Comparison of ENCODE assay signal across 27 cellular contexts in the genomic region with DNA sequence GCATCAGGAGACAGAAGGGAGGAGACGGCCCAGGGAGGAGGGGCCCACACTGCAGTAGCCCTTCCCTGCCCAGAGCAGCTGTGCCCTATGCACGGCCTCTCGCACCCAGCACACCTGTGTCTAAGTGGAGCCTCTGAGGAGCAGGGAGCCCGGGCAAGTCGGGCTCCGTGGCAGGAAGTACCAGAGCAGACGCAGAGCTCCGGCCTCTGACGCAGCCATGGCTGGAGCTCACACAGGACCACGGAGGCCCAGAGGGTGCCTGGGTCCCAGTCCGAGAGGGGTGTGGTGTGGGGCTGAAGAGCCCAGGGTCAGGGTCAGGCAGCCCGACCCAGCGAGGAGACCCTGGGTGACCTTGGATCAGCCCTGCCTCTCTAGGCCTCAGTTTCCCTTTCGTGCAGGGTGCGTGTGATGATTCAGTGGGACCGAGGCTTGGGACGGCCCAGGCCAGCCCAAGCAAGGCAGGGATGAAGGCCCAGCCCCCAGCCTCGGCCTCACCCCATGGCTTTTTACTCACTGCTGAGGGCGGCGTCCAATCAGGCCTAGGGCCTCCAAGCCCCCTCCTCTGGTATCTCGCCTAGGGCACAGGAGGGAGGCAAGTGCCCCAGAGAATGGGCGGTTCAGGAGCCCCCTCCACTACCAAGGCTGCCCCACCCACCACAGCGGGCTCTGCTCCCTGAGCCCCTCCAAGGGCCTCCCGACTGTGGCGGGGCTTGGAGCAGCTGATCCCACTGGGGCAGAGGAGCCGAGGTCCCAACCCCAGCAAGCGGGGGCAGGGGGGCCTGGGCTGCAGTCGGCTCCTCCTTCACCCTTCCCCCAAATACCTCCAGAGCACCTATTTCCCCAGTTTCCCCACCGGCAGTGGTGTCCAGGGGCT. TPM values are rescaled to one million over a fixed set of nuclear protein-coding genes. Genes with fewer than 3 reads are reported as not detected.
DNase-seq lines count a peak whose midpoint lies in the region; ATAC-seq, FAIRE-seq and TF ChIP-seq lines count a peak whose summit lies in the region.
"Had no signal": no experiment of that assay in that cellular context is flagged by ENCODE, and none has a peak within 500 bp of the region (broad histone marks: within the 10 kb centered on the region; RNA-seq: fewer than 3 reads in every experiment).

No MANE protein-coding gene starts in this region.

- TF ChIP-seq POLR2A in HepG2 (IDR thresholded peaks at IDR 0.05; ENCODE audit: insufficient read depth in 1 of 2, low read depth in 2 of 2, low read length in 2 of 2) (no peak), right lobe of liver (IDR thresholded peaks at IDR 0.05) (no peak)

- H3K79me2 ChIP-seq in HepG2 (ENCODE audit: insufficient read depth, low read length), result no peaks in the 10 kb centered on the region

- H3K27ac Mint-ChIP-seq in chondrocyte (ENCODE audit: unreplicated experiment), result no peak overlapping the region
- H3K27ac Mint-ChIP-seq: CD4-positive, alpha-beta T cell; mesothelial cell of epicardium; natural killer cell had no signal

- TF ChIP-seq EP300 in HepG2 (IDR thresholded peaks at IDR 0.05; ENCODE audit: low read depth in 2 of 2, low read length in 2 of 2) (no peak), HepG2 (CRISPR knock-in tag; IDR thresholded peaks at IDR 0.05; ENCODE audit: borderline replicate concordance) (no peak)

- CTCF ChIA-PET in HepG2 (lab: Yijun Ruan, JAX; ENCODE audit: low intra/inter-chr PET ratio, low total read pairs), result no interaction called here

- H3K9me3 ChIP-seq in HepG2 (ENCODE audit: low read length) (no peaks in the 10 kb centered on the region), right lobe of liver (no peaks in the 10 kb centered on the region), kidney (ENCODE audit: control insufficient read depth in 1 of 2, low read length in 2 of 2) (no peaks in the 10 kb centered on the region)
- H3K9me3 ChIP-seq: suprapubic skin, vagina had no signal

- H3K36me3 ChIP-seq in HepG2 (replicated peaks in 1 of 2; ENCODE audit: control insufficient read depth in 1 of 2, insufficient read depth in 2 of 2, low read length in 2 of 2) (no peaks in the 10 kb centered on the region), right lobe of liver (no peaks in the 10 kb centered on the region), kidney (ENCODE audit: control insufficient read depth in 1 of 2, insufficient read depth in 2 of 2, low read length in 2 of 2) (no peaks in the 10 kb centered on the region)
- H3K36me3 ChIP-seq: suprapubic skin, vagina had no signal

- DNase-seq in HepG2 (ENCODE audit: low spot score) (no peak), right lobe of liver (no peak), NCI-H69 (lab: John Stamatoyannopoulos, UW) (peak; percentile 90), kidney (peak; percentile 79), GOT3 (lab: John Stamatoyannopoulos, UW) (no peak), CD1c-positive myeloid dendritic cell (ENCODE audit: extremely low spot score) (no peak), chondrocyte (ENCODE audit: low spot score) (no peak)
- DNase-seq in NK-92 treated with Interleukin-12 subunit alpha and Interleukin-12 subunit beta, amount 100 ng/mL, for 24 hours (lab: John Stamatoyannopoulos, UW), result no peak
- DNase-seq: activated CD4-positive, alpha-beta T cell treated with anti-CD3 and anti-CD28 coated beads for 4 hours; activated naive CD4-positive, alpha-beta T cell treated with Interleukin-2 at 50 U/mL for 16 hours; activated T-cell treated with anti-CD3 and anti-CD28 coated beads, Interleukin-2, amount 50 U/mL, for 48 hours; CD4-positive, alpha-beta T cell; GF-D8; natural killer cell; NCI-H146; NCI-H2171; NCI-H748 treated with DMSO at 0.1 percent for 48 hours; PC-3; stimulated activated CD4-positive, alpha-beta T cell treated with anti-CD3 and anti-CD28 coated beads, Interleukin-1b, Interleukin-23, amount 100 ng/mL, for 48 hours had no signal

- H4K20me1 ChIP-seq in HepG2 (ENCODE audit: insufficient read depth, low read length), result no peaks in the 10 kb centered on the region

- no TSS peak for BruUV-seq in HepG2 (replicated peaks; lab: Mats Ljungman, UMichigan)

- H3K9ac ChIP-seq in HepG2 (ENCODE audit: insufficient read depth, low read depth, low read length), result no peak overlapping the region
- H3K9ac ChIP-seq in kidney (ENCODE audit: low read length in 2 of 2), result no peak overlapping the region

- POLR2A ChIA-PET in HepG2 (lab: Yijun Ruan, JAX), result no interaction called here

- H3K4me2 ChIP-seq in HepG2 (ENCODE audit: low read depth, low read length), result no peak overlapping the region

- in situ Hi-C loops in HepG2 (cut with HindIII; ENCODE audit: extremely low pct_ligation_motif_present, low pct_unique_long_range_greater_than_20kb), result no loop called here

- H3K4me1 ChIP-seq in HepG2 (ENCODE audit: insufficient read depth, low read length) (peaks cover 61% of the 10 kb centered on the region), right lobe of liver (peaks cover 0 to 83% (median 42%) of the 10 kb centered on the region in 4 donors), kidney (ENCODE audit: control insufficient read depth in 1 of 2, insufficient read depth in 1 of 2, low read depth in 1 of 2, low read length in 2 of 2) (peaks cover 14 to 45% of the 10 kb centered on the region in 2 donors)

- ATAC-seq in HepG2, result no peak
- no peak for ATAC-seq in right lobe of liver
- ATAC-seq: natural killer cell, PC-3 had no signal

- 0% methylated on average over 1 of the region's 29 CpGs for WGBS in HepG2 (ENCODE audit: low lambda C conversion rate)
- 84% methylated on average over 4 of the region's 29 CpGs for WGBS in right lobe of liver (ENCODE audit: insufficient coverage, low coverage, low lambda C conversion rate, missing lambda C conversion rate)

- H3K9me3 Mint-ChIP-seq in chondrocyte (ENCODE audit: low read depth), result no peaks in the 10 kb centered on the region
- H3K9me3 Mint-ChIP-seq: CD4-positive, alpha-beta T cell; mesothelial cell of epicardium; natural killer cell had no signal

- intact Hi-C loops in HepG2 (cut with micrococcal nuclease; ENCODE audit: unreplicated experiment), result loop anchor here (5.0 kb wide), 1 partner anchor 44 kb away; no protein-coding TSS in a partner anchor
- intact Hi-C loops in right lobe of liver (cut with DNase I), result no loop called here
- intact Hi-C loops in kidney (cut with DNase I), result no loop called here

- no peaks in the 10 kb centered on the region for H3K36me3 Mint-ChIP-seq in chondrocyte (ENCODE audit: low read depth)
- H3K36me3 Mint-ChIP-seq: mesothelial cell of epicardium, natural killer cell had no signal

- H3K4me1 Mint-ChIP-seq in chondrocyte (ENCODE audit: low read depth), result no peaks in the 10 kb centered on the region
- H3K4me1 Mint-ChIP-seq: mesothelial cell of epicardium, natural killer cell had no signal

- no peak overlapping the region for H3K27ac ChIP-seq in HepG2 (ENCODE audit: extremely low read length, insufficient read depth, low read length)
- H3K27ac ChIP-seq in right lobe of liver, result no peak overlapping the region
- peak overlapping the region; percentile 3 to 76 for H3K27ac ChIP-seq in kidney (ENCODE audit: low read depth in 2 of 2, low read length in 2 of 2)
- H3K27ac ChIP-seq: SJSA1, skin epidermis, suprapubic skin, vagina had no signal

- no peaks in the 10 kb centered on the region for H3K27me3 Mint-ChIP-seq in chondrocyte (ENCODE audit: low read depth)

- no peak overlapping the region for H3K4me3 Mint-ChIP-seq in chondrocyte (ENCODE audit: unreplicated experiment)
- H3K4me3 Mint-ChIP-seq: CD4-positive, alpha-beta T cell; mesothelial cell of epicardium; natural killer cell had no signal

- peaks cover 21 to 73% of the 10 kb centered on the region in 2 experiments for H3K27me3 ChIP-seq in HepG2 (ENCODE audit: control insufficient read depth in 1 of 2, insufficient read depth in 2 of 2, low read length in 2 of 2)
- H3K27me3 ChIP-seq in right lobe of liver, result no peaks in the 10 kb centered on the region
- H3K27me3 ChIP-seq: vagina had no signal

- no peak overlapping the region for H3K4me3 ChIP-seq in HepG2 (replicated peaks in 1 of 3; ENCODE audit: insufficient read depth in 1 of 3, low read depth in 2 of 3, low read length in 3 of 3)
- H3K4me3 ChIP-seq in right lobe of liver, result no peak overlapping the region
- no peak overlapping the region for H3K4me3 ChIP-seq in kidney (ENCODE audit: low read length in 2 of 2)
- H3K4me3 ChIP-seq: SJSA1, skin epidermis, suprapubic skin, vagina had no signal

- TF ChIP-seq RAD21 in HepG2 (CRISPR knock-in tag; IDR thresholded peaks at IDR 0.05), result no peak

- H2AFZ ChIP-seq in HepG2 (ENCODE audit: low read length), result no peak overlapping the region

- no peak for FAIRE-seq in HepG2 (lab: Jason Lieb, UNC)
- FAIRE-seq in kidney (lab: Jason Lieb, UNC), result no peak

- TF ChIP-seq CTCF in HepG2 (CRISPR knock-in tag; IDR thresholded peaks at IDR 0.05), result no peak
- TF ChIP-seq CTCF in right lobe of liver (IDR thresholded peaks at IDR 0.05), result no peak
- no peak for TF ChIP-seq CTCF in kidney (IDR thresholded peaks at IDR 0.05; ENCODE audit: borderline replicate concordance, extremely low read depth, insufficient read depth)
- no peak for TF ChIP-seq CTCF in chondrocyte (IDR thresholded peaks at IDR 0.05)

RNA-seq across cellular contexts. Expression of a gene that starts 4.3 kb away (rescaled TPM):
- total RNA-seq in HepG2 (2016; rRNA removed; fragmentation: Illumina TruSeq; extraction: Trizol) (2.5 and 3.9 TPM in 2 replicates), right lobe of liver (100 to 1,000 TPM; 117 to 379 (median 184) TPM), kidney (83.6 TPM), chondrocyte (23.4 to 39.8 TPM (median 39.1 TPM) in 3 replicates)
- total RNA-seq in HepG2 (2016; cell fraction: cytosol; rRNA removed; fragmentation: Illumina TruSeq; extraction: Trizol; ENCODE audit: low read depth), result 5.2 and 5.9 TPM in 2 replicates
- total RNA-seq in HepG2 (2016; cell fraction: insoluble cytoplasmic fraction; rRNA removed; fragmentation: Illumina TruSeq; extraction: Trizol), result 2.1 and 3.5 TPM in 2 replicates
- 6.3 and 6.7 TPM in 2 replicates for total RNA-seq in HepG2 (2016; cell fraction: membrane; rRNA removed; fragmentation: Illumina TruSeq; extraction: Trizol)
- 3.1 and 3.9 TPM in 2 replicates for total RNA-seq in HepG2 (2016; cell fraction: nucleus; rRNA removed; fragmentation: Illumina TruSeq; extraction: Trizol)
- polyA plus RNA-seq in HepG2 (2011; rRNA removed) (25.8 and 33.0 TPM in 2 replicates), kidney (ENCODE audit: insufficient read depth, low read depth, low replicate concordance) (73.4 TPM)
- polyA plus RNA-seq in HepG2 (2011; cell fraction: cytosol; rRNA removed), result 34.1 and 37.6 TPM in 2 replicates
- 32.1 and 35.6 TPM in 2 replicates for polyA plus RNA-seq in HepG2 (2011; cell fraction: nucleus; rRNA removed)
- 9.3 and 10.6 TPM in 2 replicates for polyA plus RNA-seq in HepG2 (2012)
- 8.4 and 9.1 TPM in 2 replicates for polyA plus RNA-seq in HepG2 (2016; cell fraction: cytosol; fragmentation: Illumina TruSeq; extraction: Trizol; ENCODE audit: low read depth)
- polyA plus RNA-seq in HepG2 (2016; cell fraction: insoluble cytoplasmic fraction; fragmentation: Illumina TruSeq; extraction: Trizol; ENCODE audit: low read depth), result 3.6 and 3.8 TPM in 2 replicates
- 9.7 and 9.8 TPM in 2 replicates for polyA plus RNA-seq in HepG2 (2016; cell fraction: membrane; fragmentation: Illumina TruSeq; extraction: Trizol; ENCODE audit: low read depth)
- 8.2 and 8.4 TPM in 2 replicates for polyA plus RNA-seq in HepG2 (2016; cell fraction: nucleus; fragmentation: Illumina TruSeq; extraction: Trizol; ENCODE audit: insufficient read depth, low read depth)
- 34.1 and 96.5 TPM in 2 replicates for polyA minus RNA-seq in HepG2 (2011; rRNA and poly(A)+ RNA removed; ENCODE audit: low replicate concordance)
- polyA minus RNA-seq in HepG2 (2011; cell fraction: cytosol; rRNA and poly(A)+ RNA removed), result 12.3 and 17.9 TPM in 2 replicates
- polyA minus RNA-seq in HepG2 (2011; cell fraction: nucleus; rRNA and poly(A)+ RNA removed), result 6.1 and 6.2 TPM in 2 replicates

RNA-seq across cellular contexts. Expression of a gene that starts 20.8 kb away (rescaled TPM):
- total RNA-seq in HepG2 (2016; rRNA removed; fragmentation: Illumina TruSeq; extraction: Trizol) (0.18 and 0.28 TPM in 2 replicates), right lobe of liver (1 to 10 TPM; 1.4 to 7.7 (median 5.1) TPM), kidney (7.5 TPM), chondrocyte (8.2 to 9.2 TPM (median 8.5 TPM) in 3 replicates)
- total RNA-seq in HepG2 (2016; cell fraction: cytosol; rRNA removed; fragmentation: Illumina TruSeq; extraction: Trizol; ENCODE audit: low read depth), result 0.91 and 1.1 TPM in 2 replicates
- 0.28 and 0.41 TPM in 2 replicates for total RNA-seq in HepG2 (2016; cell fraction: insoluble cytoplasmic fraction; rRNA removed; fragmentation: Illumina TruSeq; extraction: Trizol)
- 0.99 and 1.2 TPM in 2 replicates for total RNA-seq in HepG2 (2016; cell fraction: membrane; rRNA removed; fragmentation: Illumina TruSeq; extraction: Trizol)
- total RNA-seq in HepG2 (2016; cell fraction: nucleus; rRNA removed; fragmentation: Illumina TruSeq; extraction: Trizol), result 0.16 TPM in 1 of 2 replicates, not detected in the other
- polyA plus RNA-seq in HepG2 (2011; rRNA removed) (3.9 and 7.2 TPM in 2 replicates), kidney (ENCODE audit: insufficient read depth, low read depth, low replicate concordance) (22.6 TPM)
- polyA plus RNA-seq in HepG2 (2011; cell fraction: cytosol; rRNA removed), result 4.8 and 7.5 TPM in 2 replicates
- polyA plus RNA-seq in HepG2 (2011; cell fraction: nucleus; rRNA removed), result 17.3 and 19.2 TPM in 2 replicates
- polyA plus RNA-seq in HepG2 (2012), result 3.2 TPM in 2 replicates
- polyA plus RNA-seq in HepG2 (2016; cell fraction: cytosol; fragmentation: Illumina TruSeq; extraction: Trizol; ENCODE audit: low read depth), result 1.3 TPM in 2 replicates
- 0.28 and 0.45 TPM in 2 replicates for polyA plus RNA-seq in HepG2 (2016; cell fraction: insoluble cytoplasmic fraction; fragmentation: Illumina TruSeq; extraction: Trizol; ENCODE audit: low read depth)
- 1.1 TPM in 2 replicates for polyA plus RNA-seq in HepG2 (2016; cell fraction: membrane; fragmentation: Illumina TruSeq; extraction: Trizol; ENCODE audit: low read depth)
- polyA plus RNA-seq in HepG2 (2016; cell fraction: nucleus; fragmentation: Illumina TruSeq; extraction: Trizol; ENCODE audit: insufficient read depth, low read depth), result 0.56 and 0.57 TPM in 2 replicates
- 0.07 and 7.1 TPM in 2 replicates for polyA minus RNA-seq in HepG2 (2011; rRNA and poly(A)+ RNA removed; ENCODE audit: low replicate concordance)
- 2.7 and 3.6 TPM in 2 replicates for polyA minus RNA-seq in HepG2 (2011; cell fraction: cytosol; rRNA and poly(A)+ RNA removed)
- polyA minus RNA-seq in HepG2 (2011; cell fraction: nucleus; rRNA and poly(A)+ RNA removed), result 1.2 TPM in 2 replicates
- total RNA-seq: SJSA1 had no signal

RNA-seq across cellular contexts. Expression of a gene that starts 28.8 kb away (rescaled TPM):
- total RNA-seq in HepG2 (2016; rRNA removed; fragmentation: Illumina TruSeq; extraction: Trizol), result 0.20 TPM in 1 of 2 replicates, not detected in the other
- total RNA-seq in HepG2 (2016; cell fraction: cytosol; rRNA removed; fragmentation: Illumina TruSeq; extraction: Trizol; ENCODE audit: low read depth), result 0.61 and 0.88 TPM in 2 replicates
- total RNA-seq in HepG2 (2016; cell fraction: insoluble cytoplasmic fraction; rRNA removed; fragmentation: Illumina TruSeq; extraction: Trizol), result 0.19 and 0.32 TPM in 2 replicates
- 0.59 and 0.93 TPM in 2 replicates for total RNA-seq in HepG2 (2016; cell fraction: membrane; rRNA removed; fragmentation: Illumina TruSeq; extraction: Trizol)
- total RNA-seq in HepG2 (2016; cell fraction: nucleus; rRNA removed; fragmentation: Illumina TruSeq; extraction: Trizol), result 0.40 TPM in 1 of 2 replicates, not detected in the other
- 5.1 and 10.3 TPM in 2 replicates for polyA plus RNA-seq in HepG2 (2011; rRNA removed)
- 7.6 and 12.5 TPM in 2 replicates for polyA plus RNA-seq in HepG2 (2011; cell fraction: cytosol; rRNA removed)
- 20.6 and 22.6 TPM in 2 replicates for polyA plus RNA-seq in HepG2 (2011; cell fraction: nucleus; rRNA removed)
- 1.6 and 2.3 TPM in 2 replicates for polyA plus RNA-seq in HepG2 (2012)
- 0.54 and 0.89 TPM in 2 replicates for polyA plus RNA-seq in HepG2 (2016; cell fraction: cytosol; fragmentation: Illumina TruSeq; extraction: Trizol; ENCODE audit: low read depth)
- 0.20 and 0.56 TPM in 2 replicates for polyA plus RNA-seq in HepG2 (2016; cell fraction: insoluble cytoplasmic fraction; fragmentation: Illumina TruSeq; extraction: Trizol; ENCODE audit: low read depth)
- 0.68 and 0.72 TPM in 2 replicates for polyA plus RNA-seq in HepG2 (2016; cell fraction: membrane; fragmentation: Illumina TruSeq; extraction: Trizol; ENCODE audit: low read depth)
- not detected in 2 replicates for polyA plus RNA-seq in HepG2 (2016; cell fraction: nucleus; fragmentation: Illumina TruSeq; extraction: Trizol; ENCODE audit: insufficient read depth, low read depth)
- 3.6 and 4.7 TPM in 2 replicates for polyA minus RNA-seq in HepG2 (2011; rRNA and poly(A)+ RNA removed; ENCODE audit: low replicate concordance)
- polyA minus RNA-seq in HepG2 (2011; cell fraction: cytosol; rRNA and poly(A)+ RNA removed), result 3.1 and 3.3 TPM in 2 replicates
- polyA minus RNA-seq in HepG2 (2011; cell fraction: nucleus; rRNA and poly(A)+ RNA removed), result 1.9 and 3.0 TPM in 2 replicates
- 10 to 100 TPM; 26.7 to 54.2 (median 45.8) TPM for total RNA-seq in right lobe of liver
- 140 TPM for total RNA-seq in kidney
- 137 TPM for polyA plus RNA-seq in kidney (ENCODE audit: insufficient read depth, low read depth, low replicate concordance)
- total RNA-seq in chondrocyte, result 5.4 to 7.8 TPM (median 7.0 TPM) in 3 replicates
- total RNA-seq: CD4-positive, alpha-beta T cell had no signal

RNA-seq across cellular contexts. Expression of a gene that starts 51.2 kb away (rescaled TPM):
- total RNA-seq in HepG2 (2016; rRNA removed; fragmentation: Illumina TruSeq; extraction: Trizol), result 0.14 and 0.53 TPM in 2 replicates
- total RNA-seq in HepG2 (2016; cell fraction: cytosol; rRNA removed; fragmentation: Illumina TruSeq; extraction: Trizol; ENCODE audit: low read depth), result not detected in 2 replicates
- 0.13 and 0.19 TPM in 2 replicates for total RNA-seq in HepG2 (2016; cell fraction: insoluble cytoplasmic fraction; rRNA removed; fragmentation: Illumina TruSeq; extraction: Trizol)
- 0.34 TPM in 2 replicates for total RNA-seq in HepG2 (2016; cell fraction: membrane; rRNA removed; fragmentation: Illumina TruSeq; extraction: Trizol)
- 0.22 TPM in 1 of 2 replicates, not detected in the other for total RNA-seq in HepG2 (2016; cell fraction: nucleus; rRNA removed; fragmentation: Illumina TruSeq; extraction: Trizol)
- 0.61 and 0.84 TPM in 2 replicates for polyA plus RNA-seq in HepG2 (2011; rRNA removed)
- polyA plus RNA-seq in HepG2 (2011; cell fraction: cytosol; rRNA removed), result 0.82 and 1.0 TPM in 2 replicates
- 0.85 and 1.8 TPM in 2 replicates for polyA plus RNA-seq in HepG2 (2011; cell fraction: nucleus; rRNA removed)
- polyA plus RNA-seq in HepG2 (2012), result 1.5 and 1.8 TPM in 2 replicates
- 0.18 and 0.24 TPM in 2 replicates for polyA plus RNA-seq in HepG2 (2016; cell fraction: cytosol; fragmentation: Illumina TruSeq; extraction: Trizol; ENCODE audit: low read depth)
- polyA plus RNA-seq in HepG2 (2016; cell fraction: insoluble cytoplasmic fraction; fragmentation: Illumina TruSeq; extraction: Trizol; ENCODE audit: low read depth), result 0.27 and 0.43 TPM in 2 replicates
- 0.15 and 0.43 TPM in 2 replicates for polyA plus RNA-seq in HepG2 (2016; cell fraction: membrane; fragmentation: Illumina TruSeq; extraction: Trizol; ENCODE audit: low read depth)
- polyA plus RNA-seq in HepG2 (2016; cell fraction: nucleus; fragmentation: Illumina TruSeq; extraction: Trizol; ENCODE audit: insufficient read depth, low read depth), result 0.41 and 0.74 TPM in 2 replicates
- polyA minus RNA-seq in HepG2 (2011; rRNA and poly(A)+ RNA removed; ENCODE audit: low replicate concordance), result 0.30 and 1.0 TPM in 2 replicates
- not detected in 2 replicates for polyA minus RNA-seq in HepG2 (2011; cell fraction: cytosol; rRNA and poly(A)+ RNA removed)
- not detected in 2 replicates for polyA minus RNA-seq in HepG2 (2011; cell fraction: nucleus; rRNA and poly(A)+ RNA removed)
- under 1 TPM in 4 of 6 experiments, not detected in 2; 0.23 to 0.81 (median 0.32) TPM for total RNA-seq in right lobe of liver
- total RNA-seq in kidney, result 8.4 TPM
- polyA plus RNA-seq in kidney (ENCODE audit: insufficient read depth, low read depth, low replicate concordance), result 3.9 TPM
- total RNA-seq in chondrocyte, result not detected in 3 replicates
- total RNA-seq: CD4-positive, alpha-beta T cell; M059J; natural killer cell; PC-3; SJSA1 had no signal
- polyA plus RNA-seq: AG04450 had no signal

RNA-seq across cellular contexts. Expression of a gene that starts 56.8 kb away (rescaled TPM):
- total RNA-seq in HepG2 (2016; rRNA removed; fragmentation: Illumina TruSeq; extraction: Trizol) (not detected in 2 replicates), right lobe of liver (under 1 TPM in 2 of 6 experiments, not detected in 4; 0.26 to 0.63 TPM), kidney (16.0 TPM), chondrocyte (not detected in 3 replicates)
- not detected in 2 replicates for total RNA-seq in HepG2 (2016; cell fraction: cytosol; rRNA removed; fragmentation: Illumina TruSeq; extraction: Trizol; ENCODE audit: low read depth)
- total RNA-seq in HepG2 (2016; cell fraction: insoluble cytoplasmic fraction; rRNA removed; fragmentation: Illumina TruSeq; extraction: Trizol), result not detected in 2 replicates
- total RNA-seq in HepG2 (2016; cell fraction: membrane; rRNA removed; fragmentation: Illumina TruSeq; extraction: Trizol), result not detected in 2 replicates
- not detected in 2 replicates for total RNA-seq in HepG2 (2016; cell fraction: nucleus; rRNA removed; fragmentation: Illumina TruSeq; extraction: Trizol)
- polyA plus RNA-seq in HepG2 (2011; rRNA removed) (not detected in 2 replicates), kidney (ENCODE audit: insufficient read depth, low read depth, low replicate concordance) (not detected)
- polyA plus RNA-seq in HepG2 (2011; cell fraction: cytosol; rRNA removed), result not detected in 2 replicates
- not detected in 2 replicates for polyA plus RNA-seq in HepG2 (2011; cell fraction: nucleus; rRNA removed)
- not detected in 2 replicates for polyA plus RNA-seq in HepG2 (2012)
- polyA plus RNA-seq in HepG2 (2016; cell fraction: cytosol; fragmentation: Illumina TruSeq; extraction: Trizol; ENCODE audit: low read depth), result not detected in 2 replicates
- polyA plus RNA-seq in HepG2 (2016; cell fraction: insoluble cytoplasmic fraction; fragmentation: Illumina TruSeq; extraction: Trizol; ENCODE audit: low read depth), result not detected in 2 replicates
- polyA plus RNA-seq in HepG2 (2016; cell fraction: membrane; fragmentation: Illumina TruSeq; extraction: Trizol; ENCODE audit: low read depth), result not detected in 2 replicates
- not detected in 2 replicates for polyA plus RNA-seq in HepG2 (2016; cell fraction: nucleus; fragmentation: Illumina TruSeq; extraction: Trizol; ENCODE audit: insufficient read depth, low read depth)
- polyA minus RNA-seq in HepG2 (2011; rRNA and poly(A)+ RNA removed; ENCODE audit: low replicate concordance), result not detected in 2 replicates
- polyA minus RNA-seq in HepG2 (2011; cell fraction: cytosol; rRNA and poly(A)+ RNA removed), result not detected in 2 replicates
- polyA minus RNA-seq in HepG2 (2011; cell fraction: nucleus; rRNA and poly(A)+ RNA removed), result not detected in 2 replicates
- total RNA-seq: CD4-positive, alpha-beta T cell; M059J; mesothelial cell of epicardium; natural killer cell; PC-3; SJSA1; T-helper 1 cell treated with Interleukin-12 subunit alpha and Interleukin-12 subunit beta and Interleukin-4 antibody, amounts not matched to agents 30 ng/mL and 1 ng/mL, for 36 hours had no signal
- polyA plus RNA-seq: AG04450 had no signal

Comparison
In these comparisons a context has a peak if more than half of its experiments do, and no peak if none do; other contexts are left out.
1. DNase-seq: peak in NCI-H69 (single experiment) and kidney (single experiment); none in HepG2 (single experiment), right lobe of liver (0 of 3), GOT3 (single experiment), CD1c-positive myeloid dendritic cell (single experiment), NK-92 treated with Interleukin-12 subunit alpha and Interleukin-12 subunit beta, amount 100 ng/mL, for 24 hours (single experiment) and chondrocyte (single experiment).
2. H3K27ac ChIP-seq: peak in kidney (2 of 2); none in HepG2 (single experiment) and right lobe of liver (0 of 3).